1 cellular context compared by ENCODE assay signal in the genomic region with DNA sequence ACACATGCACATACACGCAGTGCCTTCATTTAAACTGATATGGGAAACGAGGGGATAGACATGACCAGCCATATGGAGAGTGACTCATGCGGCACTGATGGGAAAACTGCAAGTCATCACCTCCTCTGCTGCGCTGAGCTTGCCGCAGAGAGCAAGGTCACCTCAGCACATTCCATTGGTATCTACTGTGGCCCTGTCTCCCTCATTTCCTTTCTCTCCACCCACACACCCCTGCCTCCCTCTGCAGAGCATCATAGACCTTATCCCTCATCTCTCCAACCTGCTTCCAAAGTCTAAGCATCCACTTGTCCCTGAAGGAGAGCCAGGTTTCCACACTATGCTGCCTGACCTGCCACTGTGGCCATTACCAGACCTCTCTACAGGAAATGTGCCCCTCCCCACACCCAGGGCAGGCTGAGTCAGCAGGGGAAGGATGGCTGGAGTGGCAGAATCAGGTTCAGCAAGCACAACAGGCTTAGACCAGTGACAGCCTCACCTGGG.
TF ChIP-seq lines count a peak whose summit lies in the region.

No MANE protein-coding gene starts in this region.

TF ChIP-seq in HepG2, 621 proteins besides CTCF, POLR2A, EP300 and RAD21 (continued from another document):
- TF ChIP-seq, protein P1, sequence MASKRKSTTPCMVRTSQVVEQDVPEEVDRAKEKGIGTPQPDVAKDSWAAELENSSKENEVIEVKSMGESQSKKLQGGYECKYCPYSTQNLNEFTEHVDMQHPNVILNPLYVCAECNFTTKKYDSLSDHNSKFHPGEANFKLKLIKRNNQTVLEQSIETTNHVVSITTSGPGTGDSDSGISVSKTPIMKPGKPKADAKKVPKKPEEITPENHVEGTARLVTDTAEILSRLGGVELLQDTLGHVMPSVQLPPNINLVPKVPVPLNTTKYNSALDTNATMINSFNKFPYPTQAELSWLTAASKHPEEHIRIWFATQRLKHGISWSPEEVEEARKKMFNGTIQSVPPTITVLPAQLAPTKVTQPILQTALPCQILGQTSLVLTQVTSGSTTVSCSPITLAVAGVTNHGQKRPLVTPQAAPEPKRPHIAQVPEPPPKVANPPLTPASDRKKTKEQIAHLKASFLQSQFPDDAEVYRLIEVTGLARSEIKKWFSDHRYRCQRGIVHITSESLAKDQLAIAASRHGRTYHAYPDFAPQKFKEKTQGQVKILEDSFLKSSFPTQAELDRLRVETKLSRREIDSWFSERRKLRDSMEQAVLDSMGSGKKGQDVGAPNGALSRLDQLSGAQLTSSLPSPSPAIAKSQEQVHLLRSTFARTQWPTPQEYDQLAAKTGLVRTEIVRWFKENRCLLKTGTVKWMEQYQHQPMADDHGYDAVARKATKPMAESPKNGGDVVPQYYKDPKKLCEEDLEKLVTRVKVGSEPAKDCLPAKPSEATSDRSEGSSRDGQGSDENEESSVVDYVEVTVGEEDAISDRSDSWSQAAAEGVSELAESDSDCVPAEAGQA (IDR thresholded peaks at IDR 0.05; ENCODE audit: low read depth): no peak
- TF ChIP-seq, protein P1 (CRISPR knock-in tag; IDR thresholded peaks at IDR 0.05; ENCODE audit: borderline replicate concordance): no peak
- TF ChIP-seq ZFAT (CRISPR knock-in tag; conservative IDR thresholded peaks at IDR 0.05): no peak
- TF ChIP-seq ZSCAN21 (CRISPR knock-in tag; IDR thresholded peaks at IDR 0.05; ENCODE audit: borderline replicate concordance): no peak
- TF ChIP-seq ZBTB38 (CRISPR knock-in tag; IDR thresholded peaks at IDR 0.05): no peak
- peak; percentile 78 for TF ChIP-seq FOSL2 (CRISPR knock-in tag; IDR thresholded peaks at IDR 0.05)
- TF ChIP-seq TCF7L2 (IDR thresholded peaks at IDR 0.05; ENCODE audit: low read depth, low read length): no peak
- no peak for TF ChIP-seq ZNF724P (CRISPR knock-in tag; IDR thresholded peaks at IDR 0.05; ENCODE audit: borderline replicate concordance)
- no peak for TF ChIP-seq MTF2 (CRISPR knock-in tag; IDR thresholded peaks at IDR 0.05; ENCODE audit: borderline replicate concordance)
- no peak for TF ChIP-seq STAG1 (CRISPR knock-in tag; IDR thresholded peaks at IDR 0.05)
